ENCODE assay signal across 10 cellular contexts in the genomic region with DNA sequence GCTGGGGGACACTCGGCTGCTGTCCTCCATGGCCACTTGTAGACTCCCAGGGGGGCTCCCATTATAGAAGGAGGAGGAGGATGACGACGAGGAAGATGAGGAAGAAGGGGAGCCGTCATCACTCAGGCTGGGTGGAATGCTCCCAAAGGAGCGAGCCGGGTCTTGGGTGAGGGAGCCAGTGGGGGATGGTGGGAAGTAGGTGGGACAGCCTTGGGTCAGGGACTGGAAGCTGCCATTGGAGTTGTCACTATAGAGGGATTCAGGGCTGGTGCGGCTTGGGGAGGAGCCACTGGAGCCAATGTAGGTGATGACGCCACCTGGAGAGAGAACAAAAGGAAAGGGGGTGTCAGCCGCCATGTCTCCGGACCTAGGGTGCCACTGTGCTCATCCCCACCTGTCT. TPM values are rescaled to one million over a fixed set of nuclear protein-coding genes. Genes with fewer than 3 reads are reported as not detected.
A peak's percentile ranks its signal among the peaks of the same experiment; 100 is the strongest.
DNase-seq lines count a peak whose midpoint lies in the region; ATAC-seq and TF ChIP-seq lines count a peak whose summit lies in the region.
"Had no signal": no experiment of that assay in that cellular context is flagged by ENCODE, and none has a peak within 500 bp of the region (broad histone marks: within the 10 kb centered on the region; RNA-seq: fewer than 3 reads in every experiment).

No MANE protein-coding gene starts in this region.

- no peaks in the 10 kb centered on the region for H3K27me3 ChIP-seq in spleen (replicated peaks in 1 of 7)

- no peaks in the 10 kb centered on the region for H3K27me3 Mint-ChIP-seq in activated CD4-positive, alpha-beta memory T cell treated with anti-CD3 and anti-CD28 coated beads, Interleukin-2, amount 10 ng/mL, durations not matched to agents 7 days and 5 days
- peaks cover 18 to 22% (median 20%) of the 10 kb centered on the region in 3 donors for H3K27me3 Mint-ChIP-seq in immature natural killer cell (ENCODE audit: low read depth in 3 of 3)

- TF ChIP-seq POLR2A in GM18526 (IDR thresholded peaks at IDR 0.05; ENCODE audit: extremely low read depth, insufficient read length): peak; percentile 12
- no peak for TF ChIP-seq POLR2A in spleen (IDR thresholded peaks at IDR 0.05)

- no peak for ATAC-seq in GM21447 (IDR thresholded peaks at IDR 0.05; ENCODE audit: unreplicated experiment)

- peaks cover 0 to 55% (median 23%) of the 10 kb centered on the region in 6 donors for H3K36me3 ChIP-seq in spleen

- H3K9me3 ChIP-seq in spleen: no peaks in the 10 kb centered on the region

- H3K27ac ChIP-seq in spleen: peak overlapping the region; percentile 72 to 94 (median 90)
- H3K27ac ChIP-seq: VCaP had no signal

- WGBS in spleen, 5 donors: 86 to 92% (median 87%) methylated on average over 10 of the region's 10 CpGs

- peaks cover 43% of the 10 kb centered on the region for H3K36me3 Mint-ChIP-seq in activated CD4-positive, alpha-beta memory T cell treated with anti-CD3 and anti-CD28 coated beads, Interleukin-2, amount 10 ng/mL, durations not matched to agents 7 days and 5 days (ENCODE audit: low read depth)
- peaks cover 4 to 12% (median 5%) of the 10 kb centered on the region in 3 donors for H3K36me3 Mint-ChIP-seq in immature natural killer cell

- H3K4me3 Mint-ChIP-seq in activated CD4-positive, alpha-beta memory T cell treated with anti-CD3 and anti-CD28 coated beads, Interleukin-2, amount 10 ng/mL, durations not matched to agents 7 days and 5 days: peak overlapping the region; percentile 77
- peak overlapping the region; percentile 74 to 90 (median 87) for H3K4me3 Mint-ChIP-seq in immature natural killer cell

- CTCF ChIA-PET in activated CD4-positive, alpha-beta memory T cell treated with anti-CD3 and anti-CD28 coated beads, Interleukin-2, amount 10 ng/mL, durations not matched to agents 7 days and 5 days (lab: Charles Lee): interaction anchor here (2.4 to 10.5 kb wide), 2 partner anchors 11 to 15 kb away, joined by 9 to 141 read pairs; no protein-coding TSS in a partner anchor

- peaks cover 84% of the 10 kb centered on the region for H3K4me1 Mint-ChIP-seq in activated CD4-positive, alpha-beta memory T cell treated with anti-CD3 and anti-CD28 coated beads, Interleukin-2, amount 10 ng/mL, durations not matched to agents 7 days and 5 days
- H3K4me1 Mint-ChIP-seq in immature natural killer cell: peaks cover 70 to 77% of the 10 kb centered on the region in 2 donors

- DNase-seq in activated CD4-positive, alpha-beta memory T cell treated with anti-CD3 and anti-CD28 coated beads, Interleukin-2, amount 10 ng/mL, durations not matched to agents 7 days and 5 days: no peak
- DNase-seq in immature natural killer cell (no peak), spleen (no peak), SW480 (ENCODE audit: low spot score) (no peak), T-helper 9 cell (no peak), foreskin fibroblast (no peak)
- DNase-seq: NCI-H748 treated with DMSO at 0.1 percent for 48 hours had no signal

- POLR2A ChIA-PET in activated CD4-positive, alpha-beta memory T cell treated with anti-CD3 and anti-CD28 coated beads, Interleukin-2, amount 10 ng/mL, durations not matched to agents 7 days and 5 days (lab: Charles Lee): interaction anchor here (0.8 to 7.8 kb wide), 6 partner anchors 10 to 43 kb away, joined by 3 to 110 read pairs (median 30); partner anchors contain the start of genes CASC3 and MSL1

- peak overlapping the region; percentile 92 for H3K27ac Mint-ChIP-seq in activated CD4-positive, alpha-beta memory T cell treated with anti-CD3 and anti-CD28 coated beads, Interleukin-2, amount 10 ng/mL, durations not matched to agents 7 days and 5 days
- peak overlapping the region; percentile 95 to 99 (median 97) for H3K27ac Mint-ChIP-seq in immature natural killer cell

- intact Hi-C loops in spleen (cut with DNase I; ENCODE audit: low total_unique reads): no loop called here

- H3K4me1 ChIP-seq in spleen: peaks cover 53 to 98% (median 82%) of the 10 kb centered on the region in 6 donors

- no peak for TF ChIP-seq CTCF in spleen (IDR thresholded peaks at IDR 0.05 in 8 of 11, conservative IDR thresholded peaks at IDR 0.05 in 3 of 11)
- no peak for TF ChIP-seq CTCF in foreskin fibroblast (IDR thresholded peaks at IDR 0.05; ENCODE audit: low read depth, low read length)

- H3K4me3 ChIP-seq in spleen (peak overlapping the region in 3 of 8 donors; percentile 15 to 94 (median 17)), foreskin fibroblast (ENCODE audit: low read depth in 1 of 2, low read length in 2 of 2) (no peak overlapping the region)

- H3K9me3 Mint-ChIP-seq in activated CD4-positive, alpha-beta memory T cell treated with anti-CD3 and anti-CD28 coated beads, Interleukin-2, amount 10 ng/mL, durations not matched to agents 7 days and 5 days: no peaks in the 10 kb centered on the region
- H3K9me3 Mint-ChIP-seq in immature natural killer cell: no peaks in the 10 kb centered on the region

RNA-seq across cellular contexts. Expression of gene NR1D1, which starts 3.3 kb away (rescaled TPM):
- total RNA-seq in activated CD4-positive, alpha-beta memory T cell treated with anti-CD3 and anti-CD28 coated beads, Interleukin-2, amount 10 ng/mL, durations not matched to agents 7 days and 5 days: 1 to 10 TPM; 5.2 to 5.9 TPM
- polyA plus RNA-seq in immature natural killer cell: 1 to 10 TPM in 1 of 3 donors, under 1 TPM in 1, not detected in 1; 0.49 to 2.8 TPM
- 10 to 100 TPM in 4 of 7 donors, 1 to 10 TPM in 3; 5.5 to 15.8 (median 10.2) TPM for total RNA-seq in spleen
- polyA plus RNA-seq in spleen: 1 to 10 TPM; 3.3 to 6.4 (median 5.2) TPM

RNA-seq across cellular contexts. Expression of gene MSL1, which starts 24.7 kb away (rescaled TPM):
- total RNA-seq in activated CD4-positive, alpha-beta memory T cell treated with anti-CD3 and anti-CD28 coated beads, Interleukin-2, amount 10 ng/mL, durations not matched to agents 7 days and 5 days: 100 to 1,000 TPM; 102 to 103 TPM
- 10 to 100 TPM in 2 of 3 donors, 1 to 10 TPM in 1; 5.6 to 16.2 (median 11.1) TPM for polyA plus RNA-seq in immature natural killer cell
- 100 to 1,000 TPM; 101 to 154 (median 127) TPM for total RNA-seq in spleen
- 10 to 100 TPM; 52.6 to 85.0 (median 73.3) TPM for polyA plus RNA-seq in spleen

RNA-seq across cellular contexts. Expression of gene THRA, which starts 34.3 kb away (rescaled TPM):
- total RNA-seq in activated CD4-positive, alpha-beta memory T cell treated with anti-CD3 and anti-CD28 coated beads, Interleukin-2, amount 10 ng/mL, durations not matched to agents 7 days and 5 days: 1 to 10 TPM; 8.4 TPM
- 10 to 100 TPM in 1 of 3 donors, 1 to 10 TPM in 2; 5.0 to 15.0 (median 8.0) TPM for polyA plus RNA-seq in immature natural killer cell
- 10 to 100 TPM; 14.6 to 36.1 (median 19.7) TPM for total RNA-seq in spleen
- 10 to 100 TPM in 1 of 3 donors, 1 to 10 TPM in 2; 3.9 to 12.9 (median 4.7) TPM for polyA plus RNA-seq in spleen

RNA-seq across cellular contexts. Expression of gene MED24, which starts 42.9 kb away (rescaled TPM):
- total RNA-seq in activated CD4-positive, alpha-beta memory T cell treated with anti-CD3 and anti-CD28 coated beads, Interleukin-2, amount 10 ng/mL, durations not matched to agents 7 days and 5 days: 10 to 100 TPM; 82.2 to 84.2 TPM
- polyA plus RNA-seq in immature natural killer cell (10 to 100 TPM; 34.8 to 75.8 (median 53.2) TPM), spleen (10 to 100 TPM; 29.2 to 54.4 (median 42.7) TPM)
- 100 to 1,000 TPM in 1 of 7 donors, 10 to 100 TPM in 6; 71.7 to 102 (median 79.1) TPM for total RNA-seq in spleen

RNA-seq across cellular contexts. Expression of gene CASC3, which starts 43.2 kb away (rescaled TPM):
- 10 to 100 TPM; 84.5 to 89.1 TPM for total RNA-seq in activated CD4-positive, alpha-beta memory T cell treated with anti-CD3 and anti-CD28 coated beads, Interleukin-2, amount 10 ng/mL, durations not matched to agents 7 days and 5 days
- 10 to 100 TPM; 24.5 to 53.5 (median 27.7) TPM for polyA plus RNA-seq in immature natural killer cell
- 100 to 1,000 TPM in 1 of 7 donors, 10 to 100 TPM in 6; 67.0 to 105 (median 78.5) TPM for total RNA-seq in spleen
- polyA plus RNA-seq in spleen: 10 to 100 TPM; 20.2 to 38.9 (median 35.0) TPM
